ENCODE assay signal across 1 cellular context in the genomic region with DNA sequence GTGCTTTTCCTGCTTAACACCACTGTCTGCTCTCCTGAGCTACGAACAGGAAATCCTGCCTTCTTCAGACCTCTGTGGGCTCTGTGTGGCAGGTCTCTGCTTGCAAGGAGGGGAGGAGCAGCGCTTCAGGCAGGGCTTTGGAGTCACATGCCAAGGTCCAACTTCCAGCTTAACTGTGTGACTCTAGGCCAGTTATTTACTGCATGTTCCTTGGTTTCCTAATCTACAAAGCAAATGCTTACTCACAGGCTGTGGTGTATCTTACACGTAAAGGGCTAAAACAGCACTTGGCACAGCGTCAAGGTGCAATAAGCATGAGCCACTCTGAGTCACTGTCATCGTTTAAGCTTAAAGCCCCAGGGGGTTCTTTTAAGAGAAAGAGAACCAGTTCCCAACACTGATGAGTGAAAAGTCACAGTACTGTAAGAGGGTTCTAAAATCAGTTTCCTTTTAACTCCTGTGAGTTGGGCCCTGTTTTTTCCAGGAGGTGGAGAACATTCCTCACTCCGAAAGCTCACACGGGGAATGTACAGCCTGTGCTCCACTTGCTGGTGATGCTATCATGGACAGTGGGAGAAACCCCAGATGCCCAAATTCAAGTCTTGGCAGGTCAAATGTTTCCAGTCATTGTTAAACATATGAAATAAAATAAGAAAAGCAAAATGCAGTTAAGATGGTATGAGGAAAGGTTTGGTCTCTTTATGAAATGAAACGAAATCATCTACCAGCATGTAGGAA.
TF ChIP-seq lines count a peak whose summit lies in the region.

No MANE protein-coding gene starts in this region.

TF ChIP-seq in HEK293, 187 proteins besides CTCF, POLR2A, EP300 and RAD21 (continued from another document and continues in another):
- TF ChIP-seq, protein P1, sequence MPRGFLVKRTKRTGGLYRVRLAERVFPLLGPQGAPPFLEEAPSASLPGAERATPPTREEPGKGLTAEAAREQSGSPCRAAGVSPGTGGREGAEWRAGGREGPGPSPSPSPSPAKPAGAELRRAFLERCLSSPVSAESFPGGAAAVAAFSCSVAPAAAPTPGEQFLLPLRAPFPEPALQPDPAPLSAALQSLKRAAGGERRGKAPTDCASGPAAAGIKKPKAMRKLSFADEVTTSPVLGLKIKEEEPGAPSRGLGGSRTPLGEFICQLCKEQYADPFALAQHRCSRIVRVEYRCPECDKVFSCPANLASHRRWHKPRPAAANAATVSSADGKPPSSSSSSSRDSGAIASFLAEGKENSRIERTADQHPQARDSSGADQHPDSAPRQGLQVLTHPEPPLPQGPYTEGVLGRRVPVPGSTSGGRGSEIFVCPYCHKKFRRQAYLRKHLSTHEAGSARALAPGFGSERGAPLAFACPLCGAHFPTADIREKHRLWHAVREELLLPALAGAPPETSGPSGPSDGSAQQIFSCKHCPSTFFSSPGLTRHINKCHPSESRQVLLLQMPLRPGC (tag by site-specific recombination; IDR thresholded peaks at IDR 0.05) = peak; percentile 93
- TF ChIP-seq ZNF664 (tag by site-specific recombination; IDR thresholded peaks at IDR 0.05) (peak; percentile 41; the same call in 1 of the 2 replicates), HOXA7 (CRISPR knock-in tag; IDR thresholded peaks at IDR 0.05; ENCODE audit: borderline replicate concordance) (no peak), GLI2 (tag by site-specific recombination; IDR thresholded peaks at IDR 0.05; ENCODE audit: borderline replicate concordance, low read depth) (no peak), ZNF16 (tag by site-specific recombination; IDR thresholded peaks at IDR 0.05; ENCODE audit: low read depth) (no peak), ZNF350 (tag by site-specific recombination; IDR thresholded peaks at IDR 0.05) (no peak), ZFHX2 (tag by site-specific recombination; conservative IDR thresholded peaks at IDR 0.05) (no peak), ZNF221 (tag by site-specific recombination; IDR thresholded peaks at IDR 0.05; ENCODE audit: borderline replicate concordance) (no peak), OVOL3 (tag by site-specific recombination; IDR thresholded peaks at IDR 0.05) (peak; percentile 85; the same call in 1 of the 2 replicates), ZNF404 (tag by site-specific recombination; IDR thresholded peaks at IDR 0.05) (no peak), SCRT2 (tag by site-specific recombination; IDR thresholded peaks at IDR 0.05) (no peak), KLF7 (tag by site-specific recombination; IDR thresholded peaks at IDR 0.05; ENCODE audit: borderline replicate concordance) (no peak; the same call in 1 of the 2 replicates), ZNF335 (tag by site-specific recombination; conservative IDR thresholded peaks at IDR 0.05) (peak; percentile 45; the same call in 1 of the 2 replicates), RBAK (tag by site-specific recombination; IDR thresholded peaks at IDR 0.05) (no peak), ZNF670 (tag by site-specific recombination; IDR thresholded peaks at IDR 0.05; ENCODE audit: low read depth) (no peak), ZNF843 (tag by site-specific recombination; IDR thresholded peaks at IDR 0.05) (peak; percentile 88), ZNF274 (IDR thresholded peaks at IDR 0.05; ENCODE audit: low read length) (no peak), ZNF274 (tag by site-specific recombination; IDR thresholded peaks at IDR 0.05; ENCODE audit: borderline replicate concordance) (no peak), ZNF184 (tag by site-specific recombination; IDR thresholded peaks at IDR 0.05) (peak; percentile 46), EGR2 (tag by site-specific recombination; IDR thresholded peaks at IDR 0.05; ENCODE audit: low read depth) (no peak), ZNF654 (tag by site-specific recombination; IDR thresholded peaks at IDR 0.05; ENCODE audit: low read depth) (peak; percentile 10; the same call in 1 of the 2 replicates), ZNF585B (tag by site-specific recombination; IDR thresholded peaks at IDR 0.05) (no peak), MZF1 (tag by site-specific recombination; IDR thresholded peaks at IDR 0.05; ENCODE audit: borderline replicate concordance) (peak; percentile 60; the same call in 1 of the 2 replicates), KLF10 (tag by site-specific recombination; IDR thresholded peaks at IDR 0.05) (peak; percentile 78)
- TF ChIP-seq, protein P2, sequence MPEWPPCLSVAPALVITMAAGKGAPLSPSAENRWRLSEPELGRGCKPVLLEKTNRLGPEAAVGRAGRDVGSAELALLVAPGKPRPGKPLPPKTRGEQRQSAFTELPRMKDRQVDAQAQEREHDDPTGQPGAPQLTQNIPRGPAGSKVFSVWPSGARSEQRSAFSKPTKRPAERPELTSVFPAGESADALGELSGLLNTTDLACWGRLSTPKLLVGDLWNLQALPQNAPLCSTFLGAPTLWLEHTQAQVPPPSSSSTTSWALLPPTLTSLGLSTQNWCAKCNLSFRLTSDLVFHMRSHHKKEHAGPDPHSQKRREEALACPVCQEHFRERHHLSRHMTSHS (tag by site-specific recombination; IDR thresholded peaks at IDR 0.05) = no peak
- TF ChIP-seq, protein P3, sequence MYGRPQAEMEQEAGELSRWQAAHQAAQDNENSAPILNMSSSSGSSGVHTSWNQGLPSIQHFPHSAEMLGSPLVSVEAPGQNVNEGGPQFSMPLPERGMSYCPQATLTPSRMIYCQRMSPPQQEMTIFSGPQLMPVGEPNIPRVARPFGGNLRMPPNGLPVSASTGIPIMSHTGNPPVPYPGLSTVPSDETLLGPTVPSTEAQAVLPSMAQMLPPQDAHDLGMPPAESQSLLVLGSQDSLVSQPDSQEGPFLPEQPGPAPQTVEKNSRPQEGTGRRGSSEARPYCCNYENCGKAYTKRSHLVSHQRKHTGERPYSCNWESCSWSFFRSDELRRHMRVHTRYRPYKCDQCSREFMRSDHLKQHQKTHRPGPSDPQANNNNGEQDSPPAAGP (tag by site-specific recombination; IDR thresholded peaks at IDR 0.05) = peak; percentile 78
- TF ChIP-seq, protein P4, sequence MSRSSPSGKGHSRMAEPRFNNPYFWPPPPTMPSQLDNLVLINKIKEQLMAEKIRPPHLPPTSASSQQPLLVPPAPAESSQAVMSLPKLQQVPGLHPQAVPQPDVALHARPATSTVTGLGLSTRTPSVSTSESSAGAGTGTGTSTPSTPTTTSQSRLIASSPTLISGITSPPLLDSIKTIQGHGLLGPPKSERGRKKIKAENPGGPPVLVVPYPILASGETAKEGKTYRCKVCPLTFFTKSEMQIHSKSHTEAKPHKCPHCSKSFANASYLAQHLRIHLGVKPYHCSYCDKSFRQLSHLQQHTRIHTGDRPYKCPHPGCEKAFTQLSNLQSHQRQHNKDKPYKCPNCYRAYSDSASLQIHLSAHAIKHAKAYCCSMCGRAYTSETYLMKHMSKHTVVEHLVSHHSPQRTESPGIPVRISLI (tag by site-specific recombination; IDR thresholded peaks at IDR 0.05) = no peak
- TF ChIP-seq, protein P5, sequence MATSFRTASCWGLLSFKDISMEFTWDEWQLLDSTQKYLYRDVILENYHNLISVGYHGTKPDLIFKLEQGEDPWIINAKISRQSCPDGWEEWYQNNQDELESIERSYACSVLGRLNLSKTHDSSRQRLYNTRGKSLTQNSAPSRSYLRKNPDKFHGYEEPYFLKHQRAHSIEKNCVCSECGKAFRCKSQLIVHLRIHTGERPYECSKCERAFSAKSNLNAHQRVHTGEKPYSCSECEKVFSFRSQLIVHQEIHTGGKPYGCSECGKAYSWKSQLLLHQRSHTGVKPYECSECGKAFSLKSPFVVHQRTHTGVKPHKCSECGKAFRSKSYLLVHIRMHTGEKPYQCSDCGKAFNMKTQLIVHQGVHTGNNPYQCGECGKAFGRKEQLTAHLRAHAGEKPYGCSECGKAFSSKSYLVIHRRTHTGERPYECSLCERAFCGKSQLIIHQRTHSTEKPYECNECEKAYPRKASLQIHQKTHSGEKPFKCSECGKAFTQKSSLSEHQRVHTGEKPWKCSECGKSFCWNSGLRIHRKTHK (tag by site-specific recombination; IDR thresholded peaks at IDR 0.05) = no peak
- TF ChIP-seq, protein P6, sequence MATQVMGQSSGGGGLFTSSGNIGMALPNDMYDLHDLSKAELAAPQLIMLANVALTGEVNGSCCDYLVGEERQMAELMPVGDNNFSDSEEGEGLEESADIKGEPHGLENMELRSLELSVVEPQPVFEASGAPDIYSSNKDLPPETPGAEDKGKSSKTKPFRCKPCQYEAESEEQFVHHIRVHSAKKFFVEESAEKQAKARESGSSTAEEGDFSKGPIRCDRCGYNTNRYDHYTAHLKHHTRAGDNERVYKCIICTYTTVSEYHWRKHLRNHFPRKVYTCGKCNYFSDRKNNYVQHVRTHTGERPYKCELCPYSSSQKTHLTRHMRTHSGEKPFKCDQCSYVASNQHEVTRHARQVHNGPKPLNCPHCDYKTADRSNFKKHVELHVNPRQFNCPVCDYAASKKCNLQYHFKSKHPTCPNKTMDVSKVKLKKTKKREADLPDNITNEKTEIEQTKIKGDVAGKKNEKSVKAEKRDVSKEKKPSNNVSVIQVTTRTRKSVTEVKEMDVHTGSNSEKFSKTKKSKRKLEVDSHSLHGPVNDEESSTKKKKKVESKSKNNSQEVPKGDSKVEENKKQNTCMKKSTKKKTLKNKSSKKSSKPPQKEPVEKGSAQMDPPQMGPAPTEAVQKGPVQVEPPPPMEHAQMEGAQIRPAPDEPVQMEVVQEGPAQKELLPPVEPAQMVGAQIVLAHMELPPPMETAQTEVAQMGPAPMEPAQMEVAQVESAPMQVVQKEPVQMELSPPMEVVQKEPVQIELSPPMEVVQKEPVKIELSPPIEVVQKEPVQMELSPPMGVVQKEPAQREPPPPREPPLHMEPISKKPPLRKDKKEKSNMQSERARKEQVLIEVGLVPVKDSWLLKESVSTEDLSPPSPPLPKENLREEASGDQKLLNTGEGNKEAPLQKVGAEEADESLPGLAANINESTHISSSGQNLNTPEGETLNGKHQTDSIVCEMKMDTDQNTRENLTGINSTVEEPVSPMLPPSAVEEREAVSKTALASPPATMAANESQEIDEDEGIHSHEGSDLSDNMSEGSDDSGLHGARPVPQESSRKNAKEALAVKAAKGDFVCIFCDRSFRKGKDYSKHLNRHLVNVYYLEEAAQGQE (tag by site-specific recombination; IDR thresholded peaks at IDR 0.05) = no peak
- TF ChIP-seq, protein P7, sequence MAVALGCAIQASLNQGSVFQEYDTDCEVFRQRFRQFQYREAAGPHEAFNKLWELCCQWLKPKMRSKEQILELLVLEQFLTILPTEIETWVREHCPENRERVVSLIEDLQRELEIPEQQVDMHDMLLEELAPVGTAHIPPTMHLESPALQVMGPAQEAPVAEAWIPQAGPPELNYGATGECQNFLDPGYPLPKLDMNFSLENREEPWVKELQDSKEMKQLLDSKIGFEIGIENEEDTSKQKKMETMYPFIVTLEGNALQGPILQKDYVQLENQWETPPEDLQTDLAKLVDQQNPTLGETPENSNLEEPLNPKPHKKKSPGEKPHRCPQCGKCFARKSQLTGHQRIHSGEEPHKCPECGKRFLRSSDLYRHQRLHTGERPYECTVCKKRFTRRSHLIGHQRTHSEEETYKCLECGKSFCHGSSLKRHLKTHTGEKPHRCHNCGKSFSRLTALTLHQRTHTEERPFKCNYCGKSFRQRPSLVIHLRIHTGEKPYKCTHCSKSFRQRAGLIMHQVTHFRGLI (tag by site-specific recombination; IDR thresholded peaks at IDR 0.05) = no peak; the same call in none of the 2 replicates
- TF ChIP-seq, protein P8, sequence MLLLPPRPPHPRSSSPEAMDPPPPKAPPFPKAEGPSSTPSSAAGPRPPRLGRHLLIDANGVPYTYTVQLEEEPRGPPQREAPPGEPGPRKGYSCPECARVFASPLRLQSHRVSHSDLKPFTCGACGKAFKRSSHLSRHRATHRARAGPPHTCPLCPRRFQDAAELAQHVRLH (tag by site-specific recombination; IDR thresholded peaks at IDR 0.05) = peak; percentile 78
- TF ChIP-seq, protein P9, sequence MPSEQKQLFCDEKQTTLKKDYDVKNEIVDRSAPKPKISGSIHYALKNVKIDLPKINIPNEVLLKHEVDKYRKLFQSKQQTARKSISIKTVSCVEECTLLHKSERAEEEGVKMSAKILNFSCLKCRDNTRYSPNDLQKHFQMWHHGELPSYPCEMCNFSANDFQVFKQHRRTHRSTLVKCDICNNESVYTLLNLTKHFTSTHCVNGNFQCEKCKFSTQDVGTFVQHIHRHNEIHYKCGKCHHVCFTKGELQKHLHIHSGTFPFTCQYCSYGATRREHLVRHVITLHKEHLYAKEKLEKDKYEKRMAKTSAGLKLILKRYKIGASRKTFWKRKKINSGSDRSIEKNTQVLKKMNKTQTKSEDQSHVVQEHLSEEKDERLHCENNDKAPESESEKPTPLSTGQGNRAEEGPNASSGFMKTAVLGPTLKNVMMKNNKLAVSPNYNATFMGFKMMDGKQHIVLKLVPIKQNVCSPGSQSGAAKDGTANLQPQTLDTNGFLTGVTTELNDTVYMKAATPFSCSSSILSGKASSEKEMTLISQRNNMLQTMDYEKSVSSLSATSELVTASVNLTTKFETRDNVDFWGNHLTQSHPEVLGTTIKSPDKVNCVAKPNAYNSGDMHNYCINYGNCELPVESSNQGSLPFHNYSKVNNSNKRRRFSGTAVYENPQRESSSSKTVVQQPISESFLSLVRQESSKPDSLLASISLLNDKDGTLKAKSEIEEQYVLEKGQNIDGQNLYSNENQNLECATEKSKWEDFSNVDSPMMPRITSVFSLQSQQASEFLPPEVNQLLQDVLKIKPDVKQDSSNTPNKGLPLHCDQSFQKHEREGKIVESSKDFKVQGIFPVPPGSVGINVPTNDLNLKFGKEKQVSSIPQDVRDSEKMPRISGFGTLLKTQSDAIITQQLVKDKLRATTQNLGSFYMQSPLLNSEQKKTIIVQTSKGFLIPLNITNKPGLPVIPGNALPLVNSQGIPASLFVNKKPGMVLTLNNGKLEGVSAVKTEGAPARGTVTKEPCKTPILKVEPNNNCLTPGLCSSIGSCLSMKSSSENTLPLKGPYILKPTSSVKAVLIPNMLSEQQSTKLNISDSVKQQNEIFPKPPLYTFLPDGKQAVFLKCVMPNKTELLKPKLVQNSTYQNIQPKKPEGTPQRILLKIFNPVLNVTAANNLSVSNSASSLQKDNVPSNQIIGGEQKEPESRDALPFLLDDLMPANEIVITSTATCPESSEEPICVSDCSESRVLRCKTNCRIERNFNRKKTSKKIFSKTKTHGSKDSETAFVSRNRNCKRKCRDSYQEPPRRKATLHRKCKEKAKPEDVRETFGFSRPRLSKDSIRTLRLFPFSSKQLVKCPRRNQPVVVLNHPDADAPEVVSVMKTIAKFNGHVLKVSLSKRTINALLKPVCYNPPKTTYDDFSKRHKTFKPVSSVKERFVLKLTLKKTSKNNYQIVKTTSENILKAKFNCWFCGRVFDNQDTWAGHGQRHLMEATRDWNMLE (tag by site-specific recombination; conservative IDR thresholded peaks at IDR 0.05; ENCODE audit: low read depth) = no peak; the same call in 1 of the 2 replicates
- TF ChIP-seq, protein P10, sequence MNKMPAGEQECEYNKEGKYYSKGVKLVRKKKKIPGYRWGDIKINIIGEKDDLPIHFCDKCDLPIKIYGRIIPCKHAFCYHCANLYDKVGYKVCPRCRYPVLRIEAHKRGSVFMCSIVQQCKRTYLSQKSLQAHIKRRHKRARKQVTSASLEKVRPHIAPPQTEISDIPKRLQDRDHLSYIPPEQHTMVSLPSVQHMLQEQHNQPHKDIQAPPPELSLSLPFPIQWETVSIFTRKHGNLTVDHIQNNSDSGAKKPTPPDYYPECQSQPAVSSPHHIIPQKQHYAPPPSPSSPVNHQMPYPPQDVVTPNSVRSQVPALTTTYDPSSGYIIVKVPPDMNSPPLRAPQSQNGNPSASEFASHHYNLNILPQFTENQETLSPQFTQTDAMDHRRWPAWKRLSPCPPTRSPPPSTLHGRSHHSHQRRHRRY (tag by site-specific recombination; IDR thresholded peaks at IDR 0.05) = no peak
- TF ChIP-seq, protein P11, sequence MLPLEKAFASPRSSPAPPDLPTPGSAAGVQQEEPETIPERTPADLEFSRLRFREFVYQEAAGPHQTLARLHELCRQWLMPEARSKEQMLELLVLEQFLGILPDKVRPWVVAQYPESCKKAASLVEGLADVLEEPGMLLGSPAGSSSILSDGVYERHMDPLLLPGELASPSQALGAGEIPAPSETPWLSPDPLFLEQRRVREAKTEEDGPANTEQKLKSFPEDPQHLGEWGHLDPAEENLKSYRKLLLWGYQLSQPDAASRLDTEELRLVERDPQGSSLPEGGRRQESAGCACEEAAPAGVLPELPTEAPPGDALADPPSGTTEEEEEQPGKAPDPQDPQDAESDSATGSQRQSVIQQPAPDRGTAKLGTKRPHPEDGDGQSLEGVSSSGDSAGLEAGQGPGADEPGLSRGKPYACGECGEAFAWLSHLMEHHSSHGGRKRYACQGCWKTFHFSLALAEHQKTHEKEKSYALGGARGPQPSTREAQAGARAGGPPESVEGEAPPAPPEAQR (tag by site-specific recombination; IDR thresholded peaks at IDR 0.05) = no peak
